In the genomic region with DNA sequence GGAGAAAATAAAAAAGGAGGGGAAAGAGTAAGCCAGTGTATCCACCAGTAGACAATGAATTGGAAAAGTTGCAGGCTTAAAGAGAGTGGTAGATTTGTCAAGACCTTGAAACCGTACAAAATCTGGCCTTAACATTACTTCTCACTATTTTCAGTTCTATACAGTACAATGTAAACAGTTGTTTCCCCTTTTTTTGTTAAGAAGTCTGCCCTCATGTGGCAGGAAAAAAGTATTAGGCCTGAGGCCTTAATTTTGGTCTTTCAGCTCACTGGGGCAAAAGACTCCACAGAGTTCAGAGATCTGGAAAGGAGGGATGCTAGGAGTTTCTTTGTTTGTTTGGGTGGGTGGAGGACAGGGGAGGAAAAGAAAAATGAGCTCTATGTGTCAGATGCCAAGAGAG, we compare ENCODE assay signal across 9 cellular contexts.
A peak's percentile ranks its signal among the peaks of the same experiment; 100 is the strongest.
DNase-seq lines count a peak whose midpoint lies in the region; ATAC-seq and TF ChIP-seq lines count a peak whose summit lies in the region.
"Had no signal": no experiment of that assay in that cellular context is flagged by ENCODE, and none has a peak within 500 bp of the region (broad histone marks: within the 10 kb centered on the region; RNA-seq: fewer than 3 reads in every experiment).

No MANE protein-coding gene starts in this region.

- H3K27me3 Mint-ChIP-seq in Calu3 (ENCODE audit: unreplicated experiment) (peaks cover 14% of the 10 kb centered on the region), neural crest cell (ENCODE audit: low read depth) (no peaks in the 10 kb centered on the region), T-cell (peaks cover 0 to 19% of the 10 kb centered on the region in 2 donors)
- peaks cover 2% of the 10 kb centered on the region for H3K27me3 Mint-ChIP-seq in activated CD8-positive, alpha-beta T cell treated with anti-CD3 and anti-CD28 coated beads, Interleukin-2, amount 10 ng/mL, durations not matched to agents 7 days and 5 days (ENCODE audit: low read depth)

- BruUV-seq in Calu3 (replicated peaks; lab: Mats Ljungman, UMichigan), result no TSS peak

- intact Hi-C loops in Calu3 (cut with micrococcal nuclease; ENCODE audit: unreplicated experiment), result loop anchor here (10.0 kb wide), 2 partner anchors 109 to 349 kb away; no protein-coding TSS in a partner anchor

- no peaks in the 10 kb centered on the region for H3K9me3 ChIP-seq in suprapubic skin
- H3K9me3 ChIP-seq: thoracic aorta had no signal

- CTCF ChIA-PET in Calu3 (lab: Charles Lee), result interaction anchor here (0.7 to 1.6 kb wide), 4 partner anchors 252 to 663 kb away, joined by 3 to 6 read pairs (median 3); a partner anchor contains a TSS
- CTCF ChIA-PET in activated CD8-positive, alpha-beta T cell treated with anti-CD3 and anti-CD28 coated beads, Interleukin-2, amount 10 ng/mL, durations not matched to agents 7 days and 5 days (lab: Charles Lee), result interaction anchor here (0.6 to 2.8 kb wide), 12 partner anchors 19 to 352 kb away, joined by 3 to 15 read pairs (median 4); no protein-coding TSS in a partner anchor
- CTCF ChIA-PET in T-cell (lab: Charles Lee), result no interaction called here

- TF ChIP-seq EP300 in suprapubic skin (IDR thresholded peaks at IDR 0.05), result no peak

- no peak overlapping the region for H3K27ac Mint-ChIP-seq in Calu3 (ENCODE audit: unreplicated experiment)
- H3K27ac Mint-ChIP-seq in activated CD8-positive, alpha-beta T cell treated with anti-CD3 and anti-CD28 coated beads, Interleukin-2, amount 10 ng/mL, durations not matched to agents 7 days and 5 days, result no peak overlapping the region
- H3K27ac Mint-ChIP-seq in neural crest cell (ENCODE audit: unreplicated experiment), result no peak overlapping the region
- H3K27ac Mint-ChIP-seq in T-cell, result no peak overlapping the region

- ATAC-seq in GM18907 (IDR thresholded peaks at IDR 0.05; ENCODE audit: unreplicated experiment) (peak; percentile 84), HG03442 (IDR thresholded peaks at IDR 0.05; ENCODE audit: unreplicated experiment) (peak; percentile 53), T-cell (replicated peaks in 1 of 4) (no peak)
- ATAC-seq in activated CD8-positive, alpha-beta T cell treated with anti-CD3 and anti-CD28 coated beads, Interleukin-2, amount 10 ng/mL, durations not matched to agents 7 days and 5 days, result no peak

- WGBS in suprapubic skin, result 43% methylated on average over 1 of the region's 1 CpG

- TF ChIP-seq CTCF in Calu3 (IDR thresholded peaks at IDR 0.05; ENCODE audit: unreplicated experiment) (no peak), neural crest cell (conservative IDR thresholded peaks at IDR 0.05) (peak; percentile 60), suprapubic skin (IDR thresholded peaks at IDR 0.05) (no peak)

- no peak overlapping the region for H3K27ac ChIP-seq in suprapubic skin
- H3K27ac ChIP-seq: thoracic aorta had no signal

- H3K4me1 Mint-ChIP-seq in Calu3 (ENCODE audit: low read depth, unreplicated experiment) (no peaks in the 10 kb centered on the region), neural crest cell (peaks cover 4% of the 10 kb centered on the region), T-cell (peaks cover 0 to 3% (median 2%) of the 10 kb centered on the region in 3 donors)
- peaks cover 6% of the 10 kb centered on the region for H3K4me1 Mint-ChIP-seq in activated CD8-positive, alpha-beta T cell treated with anti-CD3 and anti-CD28 coated beads, Interleukin-2, amount 10 ng/mL, durations not matched to agents 7 days and 5 days (ENCODE audit: low read depth)

- H3K36me3 ChIP-seq in suprapubic skin, result no peaks in the 10 kb centered on the region
- H3K36me3 ChIP-seq: thoracic aorta had no signal

- no peak overlapping the region for H3K4me3 Mint-ChIP-seq in Calu3 (ENCODE audit: low read depth, unreplicated experiment)
- no peak overlapping the region for H3K4me3 Mint-ChIP-seq in activated CD8-positive, alpha-beta T cell treated with anti-CD3 and anti-CD28 coated beads, Interleukin-2, amount 10 ng/mL, durations not matched to agents 7 days and 5 days
- no peak overlapping the region for H3K4me3 Mint-ChIP-seq in neural crest cell
- no peak overlapping the region for H3K4me3 Mint-ChIP-seq in T-cell

- TF ChIP-seq POLR2A in suprapubic skin (IDR thresholded peaks at IDR 0.05), result no peak

- H3K4me1 ChIP-seq in suprapubic skin, result peaks cover 3% of the 10 kb centered on the region

- H3K36me3 Mint-ChIP-seq in Calu3 (ENCODE audit: insufficient read depth, unreplicated experiment) (no peaks in the 10 kb centered on the region), neural crest cell (ENCODE audit: low read depth) (no peaks in the 10 kb centered on the region), T-cell (no peaks in the 10 kb centered on the region)
- no peaks in the 10 kb centered on the region for H3K36me3 Mint-ChIP-seq in activated CD8-positive, alpha-beta T cell treated with anti-CD3 and anti-CD28 coated beads, Interleukin-2, amount 10 ng/mL, durations not matched to agents 7 days and 5 days (ENCODE audit: low read depth)

- no peaks in the 10 kb centered on the region for H3K9me3 Mint-ChIP-seq in Calu3 (ENCODE audit: low read depth, unreplicated experiment)
- no peaks in the 10 kb centered on the region for H3K9me3 Mint-ChIP-seq in activated CD8-positive, alpha-beta T cell treated with anti-CD3 and anti-CD28 coated beads, Interleukin-2, amount 10 ng/mL, durations not matched to agents 7 days and 5 days (ENCODE audit: insufficient read depth)
- no peaks in the 10 kb centered on the region for H3K9me3 Mint-ChIP-seq in neural crest cell
- no peaks in the 10 kb centered on the region for H3K9me3 Mint-ChIP-seq in T-cell

- POLR2A ChIA-PET in activated CD8-positive, alpha-beta T cell treated with anti-CD3 and anti-CD28 coated beads, Interleukin-2, amount 10 ng/mL, durations not matched to agents 7 days and 5 days (lab: Charles Lee), result no interaction called here
- POLR2A ChIA-PET in T-cell (lab: Charles Lee), result no interaction called here

- H3K4me3 ChIP-seq in suprapubic skin, result no peak overlapping the region
- H3K4me3 ChIP-seq: thoracic aorta had no signal

- H3K27me3 ChIP-seq in suprapubic skin, result no peaks in the 10 kb centered on the region

- DNase-seq in Calu3 (peak; percentile 3), neural crest cell (ENCODE audit: low read depth, low spot score) (no peak), suprapubic skin (ENCODE audit: low spot score in 2 of 2) (no peak), T-cell (no peak), SK-N-DZ (ENCODE audit: low spot score) (no peak)
- peak; percentile 26 for DNase-seq in activated CD8-positive, alpha-beta T cell treated with anti-CD3 and anti-CD28 coated beads, Interleukin-2, amount 10 ng/mL, durations not matched to agents 7 days and 5 days

Comparison
In these comparisons a context has a peak if more than half of its experiments do, and no peak if none do; other contexts are left out.
1. DNase-seq: peak in Calu3 (single experiment) and activated CD8-positive, alpha-beta T cell treated with anti-CD3 and anti-CD28 coated beads, Interleukin-2, amount 10 ng/mL, durations not matched to agents 7 days and 5 days (single experiment); none in neural crest cell (single experiment), suprapubic skin (0 of 2), T-cell (0 of 34) and SK-N-DZ (single experiment).
2. ATAC-seq: peak in GM18907 (single experiment) and HG03442 (single experiment); none in activated CD8-positive, alpha-beta T cell treated with anti-CD3 and anti-CD28 coated beads, Interleukin-2, amount 10 ng/mL, durations not matched to agents 7 days and 5 days (single experiment) and T-cell (0 of 4).
3. CTCF ChIA-PET loops: an anchor here in Calu3 (0.7 to 1.6 kb wide) and activated CD8-positive, alpha-beta T cell treated with anti-CD3 and anti-CD28 coated beads, Interleukin-2, amount 10 ng/mL, durations not matched to agents 7 days and 5 days (0.6 to 2.8 kb wide); none called in T-cell.